Comparison of ENCODE assay signal across 8 cellular contexts in the genomic region with DNA sequence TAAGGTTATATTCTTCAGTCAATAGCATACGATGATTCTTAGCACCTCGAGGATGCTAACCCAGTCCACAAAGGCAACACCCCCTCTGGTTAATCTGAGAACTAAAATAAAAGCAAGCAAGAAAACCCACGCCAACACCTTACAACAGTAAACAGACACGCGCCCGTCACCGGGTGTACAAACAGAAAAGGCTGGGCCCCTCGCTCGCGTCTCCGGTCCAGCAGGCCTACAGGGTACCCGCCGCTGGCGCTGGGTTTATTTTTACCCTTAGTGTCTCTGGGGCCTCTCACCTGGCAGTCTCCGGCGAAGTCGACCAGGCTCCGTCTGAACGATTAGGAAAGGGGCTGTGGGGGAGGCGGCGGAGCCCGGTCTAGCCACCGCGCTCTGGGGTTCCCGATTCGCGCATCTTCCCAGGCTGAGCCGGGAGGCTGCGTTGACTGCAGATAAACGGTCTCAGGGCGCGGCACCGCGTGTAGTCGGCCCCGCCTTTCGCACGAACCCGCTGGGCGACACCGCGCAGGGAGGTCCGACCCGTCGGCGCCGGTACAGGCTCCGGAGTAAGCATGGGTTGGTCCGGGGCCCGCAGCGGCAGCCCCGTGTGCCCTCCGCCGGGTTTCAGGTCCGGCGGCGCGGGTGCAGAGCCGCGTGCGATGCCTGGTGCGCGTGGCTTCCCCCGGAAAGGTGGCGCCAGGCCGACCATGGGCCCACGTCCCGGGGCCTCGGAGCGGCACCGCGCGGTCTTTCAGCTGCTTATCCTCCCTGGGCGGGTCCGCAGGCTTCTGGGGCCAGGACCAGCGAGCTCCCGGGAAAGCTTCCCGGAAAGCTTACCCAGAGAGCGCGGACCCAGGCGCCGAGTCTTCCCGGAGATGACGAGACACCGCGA. TPM values are rescaled to one million over a fixed set of nuclear protein-coding genes. Genes with fewer than 3 reads are reported as not detected.
DNase-seq lines count a peak whose midpoint lies in the region; ATAC-seq and TF ChIP-seq lines count a peak whose summit lies in the region.

A gene with protein sequence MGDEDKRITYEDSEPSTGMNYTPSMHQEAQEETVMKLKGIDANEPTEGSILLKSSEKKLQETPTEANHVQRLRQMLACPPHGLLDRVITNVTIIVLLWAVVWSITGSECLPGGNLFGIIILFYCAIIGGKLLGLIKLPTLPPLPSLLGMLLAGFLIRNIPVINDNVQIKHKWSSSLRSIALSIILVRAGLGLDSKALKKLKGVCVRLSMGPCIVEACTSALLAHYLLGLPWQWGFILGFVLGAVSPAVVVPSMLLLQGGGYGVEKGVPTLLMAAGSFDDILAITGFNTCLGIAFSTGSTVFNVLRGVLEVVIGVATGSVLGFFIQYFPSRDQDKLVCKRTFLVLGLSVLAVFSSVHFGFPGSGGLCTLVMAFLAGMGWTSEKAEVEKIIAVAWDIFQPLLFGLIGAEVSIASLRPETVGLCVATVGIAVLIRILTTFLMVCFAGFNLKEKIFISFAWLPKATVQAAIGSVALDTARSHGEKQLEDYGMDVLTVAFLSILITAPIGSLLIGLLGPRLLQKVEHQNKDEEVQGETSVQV (minus strand): TSS at position 868 of the 883 bp plus-strand sequence. CDS start 9,211 bp downstream, outside the sequence.

- H3K79me1 ChIP-seq in IMR-90 (ENCODE audit: low read depth in 1 of 2, low read length in 2 of 2): peaks cover 13 to 17% of the 10 kb centered on the region in 2 experiments

- H3K4me3 ChIP-seq in IMR-90 (ENCODE audit: insufficient read depth, low read depth, low read length) (peak within 1 kb of the TSS; percentile 76), adrenal gland (peak within 1 kb of the TSS in 3 of 4 donors; percentile 21 to 62 (median 54)), prostate gland (peak within 1 kb of the TSS; percentile 52 to 54), upper lobe of right lung (peak within 1 kb of the TSS; percentile 58)

- no peak; the same call in 1 of the 2 replicates for TF ChIP-seq POLR2A in IMR-90 (IDR thresholded peaks at IDR 0.05; ENCODE audit: low read depth, low read length)
- TF ChIP-seq POLR2A in adrenal gland (IDR thresholded peaks at IDR 0.05): peak in 1 of 2 donors; percentile 55
- no peak for TF ChIP-seq POLR2A in prostate gland (IDR thresholded peaks at IDR 0.05)

- peak within 1 kb of the TSS; percentile 87 for H3K18ac ChIP-seq in IMR-90 (ENCODE audit: low read depth, low read length)

- DNase-seq in IMR-90 (peak; percentile 56), adrenal gland (peak; percentile 61 to 84 (median 76)), left cardiac atrium (peak; percentile 86), prostate gland (ENCODE audit: low spot score) (peak; percentile 30), upper lobe of right lung (peak; percentile 81)

- in situ Hi-C loops in IMR-90 (cut with MboI; ENCODE audit: low sequenced_read_pairs): no loop called here

- H3K14ac ChIP-seq in IMR-90 (replicated peaks; ENCODE audit: low read depth, low read length): peak within 1 kb of the TSS; percentile 72

- peak within 1 kb of the TSS; percentile 61; the same call in 2 of the 3 replicates for H2BK15ac ChIP-seq in IMR-90 (ENCODE audit: low read depth, low read length)

- H4K91ac ChIP-seq in IMR-90 (ENCODE audit: insufficient read depth, low read depth, low read length): peak within 1 kb of the TSS; percentile 84

- peak within 1 kb of the TSS; percentile 82 for H2AK9ac ChIP-seq in IMR-90 (replicated peaks; ENCODE audit: low read depth, low read length, poor library complexity)

- BruUV-seq in IMR-90 (replicated peaks; lab: Mats Ljungman, UMichigan): no TSS peak

- no peaks in the 10 kb centered on the region for H4K20me1 ChIP-seq in IMR-90 (ENCODE audit: insufficient read depth, low read length)

- peak within 1 kb of the TSS; percentile 33 for H3K4ac ChIP-seq in IMR-90 (ENCODE audit: low read depth, low read length)

- H2BK20ac ChIP-seq in IMR-90 (ENCODE audit: low read depth, low read length): no peak within 1 kb of the TSS

- H3K27me3 ChIP-seq in IMR-90 (ENCODE audit: control insufficient read depth, insufficient read depth, low read length) (no peaks in the 10 kb centered on the region), adrenal gland (no peaks in the 10 kb centered on the region), prostate gland (replicated peaks; ENCODE audit: insufficient read depth) (no peaks in the 10 kb centered on the region), upper lobe of right lung (no peaks in the 10 kb centered on the region)

- H2AFZ ChIP-seq in IMR-90 (replicated peaks; ENCODE audit: low read length, poor library complexity): peak within 1 kb of the TSS; percentile 93

- CTCF ChIA-PET in IMR-90 (lab: Yijun Ruan, JAX): interaction anchor here (0.9 to 1.2 kb wide), 3 partner anchors 21 to 67 kb away, joined by 3 read pairs; a partner anchor contains a TSS

- no peak within 1 kb of the TSS for H2AK5ac ChIP-seq in IMR-90 (ENCODE audit: low read depth, low read length)

- H3K36me3 ChIP-seq in ES-I3 (ENCODE audit: insufficient read depth, low read length) (no peaks in the 10 kb centered on the region), IMR-90 (ENCODE audit: control insufficient read depth, insufficient read depth, low read length) (peaks cover 2% of the 10 kb centered on the region; the same call in 1 of the 2 replicates), adrenal gland (replicated peaks in 1 of 2) (peaks cover 0 to 10% of the 10 kb centered on the region in 2 donors), prostate gland (no peaks in the 10 kb centered on the region), upper lobe of right lung (peaks cover 5% of the 10 kb centered on the region)

- peak within 1 kb of the TSS; percentile 64 for H3K23ac ChIP-seq in IMR-90 (ENCODE audit: low read depth, low read length)

- peak; percentile 62 for ATAC-seq in GM21528 (IDR thresholded peaks at IDR 0.05; ENCODE audit: low FRiP score, unreplicated experiment)
- ATAC-seq in IMR-90 (ENCODE audit: low read depth): peak; percentile 88
- peak; percentile 88 to 95 for ATAC-seq in left cardiac atrium
- peak; percentile 87 for ATAC-seq in upper lobe of right lung

- H3K9ac ChIP-seq in ES-I3 (ENCODE audit: low read depth, low read length) (peak within 1 kb of the TSS; percentile 89), IMR-90 (ENCODE audit: low read depth, low read length) (peak within 1 kb of the TSS; percentile 76)

- 1% methylated on average over 22 of the region's 86 CpGs; no CpG with 5 or more reads in 1 of the 2 experiments for WGBS in IMR-90 (ENCODE audit: extremely low coverage in 2 of 2, insufficient read length in 1 of 2), 2 experiments
- WGBS in adrenal gland, 4 donors: 0 to 1% (median 0%) methylated on average over 12 to 86 of the region's 86 CpGs
- WGBS in prostate gland: under 1% methylated on average over 52 of the region's 86 CpGs

- no peak for TF ChIP-seq CTCF in IMR-90 (conservative IDR thresholded peaks at IDR 0.05; ENCODE audit: low read depth, low read length)
- TF ChIP-seq CTCF in adrenal gland (IDR thresholded peaks at IDR 0.05): peak in 1 of 6 experiments; percentile 9
- no peak for TF ChIP-seq CTCF in prostate gland (IDR thresholded peaks at IDR 0.05)
- no peak for TF ChIP-seq CTCF in upper lobe of right lung (IDR thresholded peaks at IDR 0.05)

- dilution Hi-C loops in IMR-90 (cut with HindIII; ENCODE audit: low sequenced_read_pairs, unreplicated experiment): no loop called here

- no peak for TF ChIP-seq RAD21 in IMR-90 (IDR thresholded peaks at IDR 0.05; ENCODE audit: low read length)

- H3K4me1 ChIP-seq in ES-I3 (ENCODE audit: insufficient read depth, low read length) (no peaks in the 10 kb centered on the region), IMR-90 (ENCODE audit: control insufficient read depth, insufficient read depth, low read length) (peaks cover 2% of the 10 kb centered on the region; the same call in 1 of the 2 replicates), adrenal gland (replicated peaks in 1 of 2) (peaks cover 6 to 23% of the 10 kb centered on the region in 2 donors), prostate gland (replicated peaks) (no peaks in the 10 kb centered on the region), upper lobe of right lung (peaks cover 20% of the 10 kb centered on the region)

- peaks cover 6% of the 10 kb centered on the region; the same call in 1 of the 2 replicates for H3K9me1 ChIP-seq in IMR-90 (ENCODE audit: insufficient read depth, low read length)

- H3K9me3 ChIP-seq in ES-I3 (ENCODE audit: control insufficient read depth, insufficient read depth, low read length): no peaks in the 10 kb centered on the region
- H3K9me3 ChIP-seq in IMR-90 (ENCODE audit: control insufficient read depth, insufficient read depth, low read length): no peaks in the 10 kb centered on the region
- H3K9me3 ChIP-seq in adrenal gland (replicated peaks in 1 of 3): no peaks in the 10 kb centered on the region
- no peaks in the 10 kb centered on the region for H3K9me3 ChIP-seq in prostate gland
- H3K9me3 ChIP-seq in upper lobe of right lung: no peaks in the 10 kb centered on the region

- POLR2A ChIA-PET in IMR-90 (lab: Charles Lee; ENCODE audit: unreplicated experiment): interaction anchor here (0.7 kb wide), 1 partner anchor 15 kb away, joined by 7 read pairs; no protein-coding TSS in a partner anchor

- H2BK120ac ChIP-seq in IMR-90 (ENCODE audit: low read depth, low read length): peak within 1 kb of the TSS; percentile 80

- H4K8ac ChIP-seq in IMR-90 (ENCODE audit: low read depth in 2 of 2, low read length in 2 of 2): peak within 1 kb of the TSS; percentile 91 to 96

- H3K56ac ChIP-seq in IMR-90 (ENCODE audit: extremely low read depth, insufficient read depth, low read length): peak within 1 kb of the TSS; percentile 94

- H3K4me2 ChIP-seq in IMR-90 (ENCODE audit: low read depth, low read length): peak within 1 kb of the TSS; percentile 95

- H3K27ac ChIP-seq in IMR-90 (ENCODE audit: insufficient read depth, low read length): peak within 1 kb of the TSS; percentile 71
- peak within 1 kb of the TSS; percentile 15 to 93 (median 85) for H3K27ac ChIP-seq in adrenal gland
- H3K27ac ChIP-seq in prostate gland: peak within 1 kb of the TSS; percentile 71 to 78
- peak within 1 kb of the TSS; percentile 71 for H3K27ac ChIP-seq in upper lobe of right lung

- peak within 1 kb of the TSS; percentile 89 for H4K5ac ChIP-seq in IMR-90 (ENCODE audit: low read depth, low read length)

- intact Hi-C loops in IMR-90 (cut with micrococcal nuclease): loop anchor here (5.0 kb wide), 2 partner anchors 59 to 454 kb away; a partner anchor contains a TSS
- intact Hi-C loops in T-helper 1 cell treated with Interleukin-12 subunit alpha and Interleukin-12 subunit beta and Interleukin-4 antibody, amounts not matched to agents 30 ng/mL and 1 ng/mL, for 36 hours (cut with micrococcal nuclease): loop anchor here (1.0 to 5.0 kb wide), 13 partner anchors 15 to 1729 kb away; a partner anchor contains a TSS
- intact Hi-C loops in adrenal gland (cut with DNase I): no loop called here
- intact Hi-C loops in left cardiac atrium (cut with DNase I): no loop called here
- intact Hi-C loops in prostate gland (cut with DNase I): loop anchor here (10.0 kb wide), 1 partner anchor 211 kb away; a partner anchor contains a TSS
- intact Hi-C loops in upper lobe of right lung (cut with DNase I): no loop called here

- H2BK5ac ChIP-seq in IMR-90 (ENCODE audit: low read depth, low read length, poor library complexity, severe bottlenecking): peak within 1 kb of the TSS; percentile 63

RNA-seq across cellular contexts. Expression of the gene that starts here (rescaled TPM):
- total RNA-seq in IMR-90 (2012; rRNA removed) (9.0 and 11.4 TPM in 2 replicates), adrenal gland (10 to 100 TPM in 6 of 8 donors, 1 to 10 TPM in 2; 7.2 to 16.3 (median 13.5) TPM), left cardiac atrium (10 to 100 TPM in 1 of 2 donors, 1 to 10 TPM in 1; 4.9 to 11.5 TPM), prostate gland (1 to 10 TPM; 3.9 to 8.7 TPM), upper lobe of right lung (6.2 TPM)
- polyA plus RNA-seq in IMR-90 (2012; rRNA removed) (5.5 and 5.7 TPM in 2 replicates), adrenal gland (10 to 100 TPM; 12.4 to 14.8 (median 13.3) TPM)
- polyA plus RNA-seq in IMR-90 (2012; cell fraction: cytosol; rRNA removed): 1.5 and 1.9 TPM in 2 replicates
- polyA plus RNA-seq in IMR-90 (2012; cell fraction: nucleus; rRNA removed; ENCODE audit: low replicate concordance): 2.0 and 4.7 TPM in 2 replicates
- total RNA-seq in T-helper 1 cell treated with Interleukin-12 subunit alpha and Interleukin-12 subunit beta and Interleukin-4 antibody, amounts not matched to agents 30 ng/mL and 1 ng/mL, for 36 hours: 28.2 and 30.1 TPM in 2 replicates

Comparison
In these comparisons a context has a peak if more than half of its experiments do, and no peak if none do; other contexts are left out.
1. Peak in every context shown above with its lines: DNase-seq, ATAC-seq, H3K4me3 ChIP-seq and H3K27ac ChIP-seq.
2. DNase-seq: peak in every context shown above with its lines; median percentile 86 in left cardiac atrium; 81 in upper lobe of right lung; 76 in adrenal gland; 56 in IMR-90; 30 in prostate gland.
3. intact Hi-C loops: an anchor here in IMR-90 (5.0 kb wide), T-helper 1 cell treated with Interleukin-12 subunit alpha and Interleukin-12 subunit beta and Interleukin-4 antibody, amounts not matched to agents 30 ng/mL and 1 ng/mL, for 36 hours (1.0 to 5.0 kb wide) and prostate gland (10.0 kb wide); none called in adrenal gland, left cardiac atrium and upper lobe of right lung.